25 cellular contexts compared by ENCODE assay signal in genomic region chr12:7571253-7571652, GRCh38.
A peak's percentile ranks its signal among the peaks of the same experiment; 100 is the strongest.
DNase-seq lines count a peak whose midpoint lies in the region; ATAC-seq, FAIRE-seq and TF ChIP-seq lines count a peak whose summit lies in the region.
"Had no signal": no experiment of that assay in that cellular context is flagged by ENCODE, and none has a peak within 500 bp of the region (broad histone marks: within the 10 kb centered on the region; RNA-seq: fewer than 3 reads in every experiment).

No MANE protein-coding gene starts in this region.

- H3K4me1 ChIP-seq in Loucy (ENCODE audit: insufficient read depth, low read length, poor library complexity, severe bottlenecking) (no peaks in the 10 kb centered on the region), astrocyte (ENCODE audit: insufficient read depth, low read length) (no peaks in the 10 kb centered on the region), left lung (peaks cover 0 to 3% of the 10 kb centered on the region in 2 donors), upper lobe of left lung (no peaks in the 10 kb centered on the region), tibial nerve (no peaks in the 10 kb centered on the region)

- no peak overlapping the region for H3K27ac Mint-ChIP-seq in astrocyte (ENCODE audit: unreplicated experiment)
- H3K27ac Mint-ChIP-seq: activated CD4-positive, alpha-beta T cell treated with anti-CD3 and anti-CD28 coated beads, Interleukin-2, amount 10 ng/mL, durations not matched to agents 7 days and 5 days; activated naive CD8-positive, alpha-beta T cell treated with anti-CD3 and anti-CD28 coated beads, Interleukin-2, amount 50 U/mL, for 24 hours; HFFc6; nephron progenitor cell; stimulated activated naive B cell treated with anti-CD40 and anti-IgM and Interleukin-4, amounts not matched to agents 10 μg/mL and 1 μg/mL and 100 μg/mL, for 72 hours had no signal

- peak in 1 of 4 donors; percentile 63 for TF ChIP-seq POLR2A in upper lobe of left lung (IDR thresholded peaks at IDR 0.05)
- no peak for TF ChIP-seq POLR2A in tibial nerve (IDR thresholded peaks at IDR 0.05)

- H3K4me3 ChIP-seq in Loucy (ENCODE audit: low read length, poor library complexity, severe bottlenecking) (no peak overlapping the region), astrocyte (ENCODE audit: insufficient read depth, low read depth, low read length) (no peak overlapping the region), left lung (no peak overlapping the region), upper lobe of left lung (no peak overlapping the region), tibial nerve (no peak overlapping the region)
- H3K4me3 ChIP-seq: coronary artery, hepatocyte had no signal

- H3K27ac ChIP-seq in astrocyte (ENCODE audit: low read depth, low read length): no peak overlapping the region
- peak overlapping the region in 1 of 2 donors; percentile 64 for H3K27ac ChIP-seq in left lung
- peak overlapping the region in 1 of 4 donors; percentile 44 for H3K27ac ChIP-seq in upper lobe of left lung
- no peak overlapping the region for H3K27ac ChIP-seq in tibial nerve
- H3K27ac ChIP-seq in RWPE1: no peak overlapping the region
- H3K27ac ChIP-seq: brain microvascular endothelial cell, hepatocyte had no signal

- H3K79me2 ChIP-seq in Loucy (ENCODE audit: insufficient read depth, low read length) (no peaks in the 10 kb centered on the region), astrocyte (ENCODE audit: insufficient read depth, low read length) (no peaks in the 10 kb centered on the region)
- H3K79me2 ChIP-seq: hepatocyte had no signal

- H3F3A ChIP-seq in Loucy (ENCODE audit: low read depth): no peaks in the 10 kb centered on the region

- no peak for TF ChIP-seq CTCF in Loucy (conservative IDR thresholded peaks at IDR 0.05; ENCODE audit: low read length)
- no peak for TF ChIP-seq CTCF in astrocyte (IDR thresholded peaks at IDR 0.05; ENCODE audit: insufficient read depth, low read depth, low read length)
- TF ChIP-seq CTCF in left lung (IDR thresholded peaks at IDR 0.05): no peak
- TF ChIP-seq CTCF in upper lobe of left lung (IDR thresholded peaks at IDR 0.05): no peak
- TF ChIP-seq CTCF in tibial nerve (IDR thresholded peaks at IDR 0.05): no peak
- no peak for TF ChIP-seq CTCF in RWPE1 (conservative IDR thresholded peaks at IDR 0.05; ENCODE audit: low read depth)

- no peak overlapping the region for H3K4me3 Mint-ChIP-seq in astrocyte (ENCODE audit: unreplicated experiment)
- H3K4me3 Mint-ChIP-seq: activated CD4-positive, alpha-beta T cell treated with anti-CD3 and anti-CD28 coated beads, Interleukin-2, amount 10 ng/mL, durations not matched to agents 7 days and 5 days; activated naive CD8-positive, alpha-beta T cell treated with anti-CD3 and anti-CD28 coated beads, Interleukin-2, amount 50 U/mL, for 24 hours; HFFc6; nephron progenitor cell; stimulated activated naive B cell treated with anti-CD40 and anti-IgM and Interleukin-4, amounts not matched to agents 10 μg/mL and 1 μg/mL and 100 μg/mL, for 72 hours had no signal

- ATAC-seq in left lung (peak; percentile 80), upper lobe of left lung (ENCODE audit: low FRiP score in 2 of 2) (peak; percentile 46 to 90)
- ATAC-seq: activated naive CD8-positive, alpha-beta T cell treated with anti-CD3 and anti-CD28 coated beads, Interleukin-2, amount 50 U/mL, for 24 hours; stimulated activated naive B cell treated with anti-CD40 and anti-IgM and Interleukin-4, amounts not matched to agents 10 μg/mL and 1 μg/mL and 100 μg/mL, for 72 hours had no signal

- no peak overlapping the region for H3K9ac ChIP-seq in Loucy (ENCODE audit: low read depth, low read length, poor library complexity, severe bottlenecking)
- H3K9ac ChIP-seq in astrocyte (ENCODE audit: low read length): no peak overlapping the region

- DNase-seq in astrocyte (ENCODE audit: low read depth) (no peak), left lung (peak in 1 of 2 donors; percentile 33), upper lobe of left lung (no peak), NCI-H1694 (lab: John Stamatoyannopoulos, UW) (no peak), tibial nerve (ENCODE audit: low spot score in 2 of 2) (no peak), RWPE1 (ENCODE audit: low spot score) (no peak)
- DNase-seq: activated CD4-positive, alpha-beta T cell treated with anti-CD3 and anti-CD28 coated beads, Interleukin-2, amount 10 ng/mL, durations not matched to agents 7 days and 5 days; activated CD8-positive, alpha-beta memory T cell treated with anti-CD3 and anti-CD28 coated beads, Interleukin-2, amount 50 U/mL, for 4 hours; activated naive CD8-positive, alpha-beta T cell treated with anti-CD3 and anti-CD28 coated beads, Interleukin-2, amount 50 U/mL, for 24 hours; brain microvascular endothelial cell; DMS79 treated with DMSO at 0.1 percent for 48 hours; HFFc6; mesendoderm; NCI-H146; NCI-H2171 treated with DMSO at 0.1 percent for 48 hours; nephron progenitor cell; OCI-M1; posterior cingulate gyrus; SHP77 treated with DMSO at 0.1 percent for 48 hours; stimulated activated CD4-positive, alpha-beta T cell treated with anti-CD3 and anti-CD28 coated beads, Interleukin-2, amount 100 ng/mL, for 24 hours; stimulated activated naive B cell treated with anti-CD40 and anti-IgM and Interleukin-4, amounts not matched to agents 10 μg/mL and 1 μg/mL and 100 μg/mL, for 72 hours; T-helper 1 cell had no signal

- no peaks in the 10 kb centered on the region for H3K4me1 Mint-ChIP-seq in astrocyte (ENCODE audit: low read depth, unreplicated experiment)
- H3K4me1 Mint-ChIP-seq: activated CD4-positive, alpha-beta T cell treated with anti-CD3 and anti-CD28 coated beads, Interleukin-2, amount 10 ng/mL, durations not matched to agents 7 days and 5 days; activated naive CD8-positive, alpha-beta T cell treated with anti-CD3 and anti-CD28 coated beads, Interleukin-2, amount 50 U/mL, for 24 hours; nephron progenitor cell; stimulated activated naive B cell treated with anti-CD40 and anti-IgM and Interleukin-4, amounts not matched to agents 10 μg/mL and 1 μg/mL and 100 μg/mL, for 72 hours had no signal

- no peaks in the 10 kb centered on the region for H3K36me3 Mint-ChIP-seq in astrocyte (ENCODE audit: low read depth, unreplicated experiment)
- H3K36me3 Mint-ChIP-seq: stimulated activated naive B cell treated with anti-CD40 and anti-IgM and Interleukin-4, amounts not matched to agents 10 μg/mL and 1 μg/mL and 100 μg/mL, for 72 hours had no signal

- FAIRE-seq in astrocyte (lab: Jason Lieb, UNC): peak; percentile 49

- no peaks in the 10 kb centered on the region for H3K27me3 ChIP-seq in Loucy (ENCODE audit: insufficient read depth, low read length, poor library complexity, severe bottlenecking)
- H3K27me3 ChIP-seq in astrocyte (ENCODE audit: insufficient read depth, low read length): no peaks in the 10 kb centered on the region
- H3K27me3 ChIP-seq in left lung: no peaks in the 10 kb centered on the region
- H3K27me3 ChIP-seq in upper lobe of left lung: no peaks in the 10 kb centered on the region
- H3K27me3 ChIP-seq in tibial nerve: no peaks in the 10 kb centered on the region
- H3K27me3 ChIP-seq: brain microvascular endothelial cell, hepatocyte had no signal

- no peaks in the 10 kb centered on the region for H4K20me1 ChIP-seq in Loucy (ENCODE audit: insufficient read depth, low read length, poor library complexity, severe bottlenecking)
- H4K20me1 ChIP-seq in astrocyte (ENCODE audit: insufficient read depth, low read length): no peaks in the 10 kb centered on the region

- WGBS in upper lobe of left lung, 2 donors: 29 to 34% methylated on average over 1 of the region's 1 CpG
- 20 to 30% methylated on average over 1 of the region's 1 CpG for WGBS in tibial nerve, 2 donors

- no peaks in the 10 kb centered on the region for H3K27me3 Mint-ChIP-seq in astrocyte (ENCODE audit: low read depth, unreplicated experiment)

- 0 out of 2 replicates have a peak overlapping the region, but pooled peaks have one; percentile 29 for H2AFZ ChIP-seq in Loucy (ENCODE audit: low read length)
- no peak overlapping the region for H2AFZ ChIP-seq in astrocyte (ENCODE audit: low read depth, low read length)
- H2AFZ ChIP-seq: hepatocyte had no signal

- intact Hi-C loops in left lung (cut with DNase I): no loop called here

- H3K36me3 ChIP-seq in Loucy (ENCODE audit: insufficient read depth, low read length): no peaks in the 10 kb centered on the region
- H3K36me3 ChIP-seq in astrocyte (ENCODE audit: insufficient read depth, low read length): no peaks in the 10 kb centered on the region
- H3K36me3 ChIP-seq in left lung: no peaks in the 10 kb centered on the region
- no peaks in the 10 kb centered on the region for H3K36me3 ChIP-seq in upper lobe of left lung
- no peaks in the 10 kb centered on the region for H3K36me3 ChIP-seq in tibial nerve
- H3K36me3 ChIP-seq: brain microvascular endothelial cell had no signal

- CTCF ChIA-PET in RWPE1 (lab: Yijun Ruan, JAX): no interaction called here

- no peaks in the 10 kb centered on the region for H3K9me3 Mint-ChIP-seq in astrocyte (ENCODE audit: unreplicated experiment)
- H3K9me3 Mint-ChIP-seq: activated CD4-positive, alpha-beta T cell treated with anti-CD3 and anti-CD28 coated beads, Interleukin-2, amount 10 ng/mL, durations not matched to agents 7 days and 5 days; HFFc6; nephron progenitor cell had no signal

- TF ChIP-seq EP300 in upper lobe of left lung (IDR thresholded peaks at IDR 0.05) (peak in 2 of 4 donors; percentile 20 to 22), tibial nerve (IDR thresholded peaks at IDR 0.05) (peak in 1 of 2 donors; percentile 78)

- H3K4me2 ChIP-seq in Loucy (ENCODE audit: low read depth, low read length, poor library complexity, severe bottlenecking): no peak overlapping the region
- H3K4me2 ChIP-seq in astrocyte (ENCODE audit: low read length): no peak overlapping the region
- H3K4me2 ChIP-seq: hepatocyte had no signal

- POLR2A ChIA-PET in RWPE1 (lab: Yijun Ruan, JAX; ENCODE audit: low non-redundant PET): no interaction called here

- H3K9me3 ChIP-seq in Loucy (ENCODE audit: insufficient read depth, low read depth, low read length) (no peaks in the 10 kb centered on the region), astrocyte (ENCODE audit: insufficient read depth, low read depth, low read length) (no peaks in the 10 kb centered on the region), left lung (no peaks in the 10 kb centered on the region), upper lobe of left lung (no peaks in the 10 kb centered on the region), tibial nerve (peaks cover 0 to 3% (median 0%) of the 10 kb centered on the region in 4 donors)

- H3K9me2 ChIP-seq in Loucy (replicated peaks; ENCODE audit: low read depth, low read length): no peaks in the 10 kb centered on the region
